8 cellular contexts compared by ENCODE assay signal in genomic region chr12:111529424-111530368, GRCh38.
DNase-seq lines count a peak whose midpoint lies in the region; ATAC-seq lines count a peak whose summit lies in the region.

No MANE protein-coding gene starts in this region.

- in situ Hi-C loops in SK-MEL-5 (cut with HindIII; ENCODE audit: low pct_unique_long_range_greater_than_20kb, low sequenced_read_pairs), result no loop called here

- peaks cover 33% of the 10 kb centered on the region for H3K36me3 ChIP-seq in Karpas-422 (ENCODE audit: insufficient read depth, low read length)

- DNase-seq in ELF-1 (ENCODE audit: low read depth, low spot score) (peak; percentile 53), Karpas-422 (peak; percentile 89), SK-MEL-5 (ENCODE audit: low read depth, low spot score) (peak; percentile 79), Right ventricle myocardium superior (no peak), pulmonary artery endothelial cell (ENCODE audit: low read depth, low spot score) (peak; percentile 27)
- peak in 3 of 4 experiments; percentile 8 to 24 (median 24) for DNase-seq in activated naive CD4-positive, alpha-beta T cell (lab: John Stamatoyannopoulos, UW)

- intact Hi-C loops in Right ventricle myocardium superior (cut with DNase I), result loop anchor here (2.0 kb wide), 1 partner anchor 133 kb away; no protein-coding TSS in a partner anchor

- no peak overlapping the region for H3K27ac ChIP-seq in Karpas-422 (ENCODE audit: low read length)

- no peak overlapping the region for H3K4me3 ChIP-seq in Karpas-422 (ENCODE audit: low read length)

- H3K27me3 ChIP-seq in Karpas-422 (ENCODE audit: low read length), result no peaks in the 10 kb centered on the region

- H2AFZ ChIP-seq in Karpas-422 (ENCODE audit: low read length), result no peak overlapping the region

- no peaks in the 10 kb centered on the region for H4K20me1 ChIP-seq in Karpas-422 (ENCODE audit: insufficient read depth, low read depth, low read length)

- ATAC-seq in Right ventricle myocardium superior (ENCODE audit: poor library complexity) (peak; percentile 65), GM19467 (IDR thresholded peaks at IDR 0.05; ENCODE audit: unreplicated experiment) (no peak), GM18868 (IDR thresholded peaks at IDR 0.05; ENCODE audit: unreplicated experiment) (no peak)

- H3K9me2 ChIP-seq in Karpas-422 (replicated peaks; ENCODE audit: insufficient read depth, low read length), result no peaks in the 10 kb centered on the region

- H3K79me2 ChIP-seq in Karpas-422 (ENCODE audit: low read length), result peaks cover 44% of the 10 kb centered on the region

- H3K4me1 ChIP-seq in Karpas-422 (ENCODE audit: low read length), result no peaks in the 10 kb centered on the region

- no peaks in the 10 kb centered on the region for H3K9me3 ChIP-seq in Karpas-422 (ENCODE audit: low read length)

- H3K4me2 ChIP-seq in Karpas-422 (ENCODE audit: low read depth, low read length, poor library complexity, severe bottlenecking), result no peak overlapping the region

- H3K9ac ChIP-seq in Karpas-422 (ENCODE audit: low read length), result no peak overlapping the region
